25 cellular contexts compared by ENCODE assay signal in genomic region chr17:34151081-34151480, GRCh38.
"Had no signal": no experiment of that assay in that cellular context is flagged by ENCODE, and none has a peak within 500 bp of the region (broad histone marks: within the 10 kb centered on the region; RNA-seq: fewer than 3 reads in every experiment).

No MANE protein-coding gene starts in this region.

- H3K27me3 ChIP-seq: ovary had no signal

- H3K4me3 ChIP-seq: adrenal gland, heart right ventricle, left ventricle myocardium inferior, ovary, prostate gland, thyroid gland, upper lobe of right lung had no signal

- H3K4me1 ChIP-seq: adrenal gland, heart right ventricle, left ventricle myocardium inferior, prostate gland, thyroid gland, upper lobe of right lung had no signal

- DNase-seq: activated B cell treated with CpG ODN at 0.5 μM for 24 hours; activated CD4-positive, alpha-beta T cell treated with anti-CD3 and anti-CD28 coated beads for 36 hours; activated CD4-positive, alpha-beta T cell treated with anti-CD3 and anti-CD28 coated beads, Interleukin-2, amount 50 U/mL, for 4 hours; activated CD8-positive, alpha-beta memory T cell treated with anti-CD3 and anti-CD28 coated beads, Interleukin-2, amount 50 U/mL, for 48 hours; activated naive CD4-positive, alpha-beta T cell; activated T-cell treated with anti-CD3 and anti-CD28 coated beads, Interleukin-2, amount 50 U/mL, for 4 hours; adrenal gland; effector CD4-positive, alpha-beta T cell; heart right ventricle; immature natural killer cell; kidney glomerular epithelial cell; left ventricle myocardium inferior; mammary epithelial cell; midbrain; ovary; right cardiac atrium; stimulated activated CD4-positive, alpha-beta T cell treated with anti-CD3 and anti-CD28 coated beads, Interleukin-12 subunit alpha, Interleukin-12 subunit beta, amount 100 ng/mL, for 4 hours; stimulated activated CD4-positive, alpha-beta T cell treated with anti-CD3 and anti-CD28 coated beads, Interleukin-4, amount 100 ng/mL, for 4 hours; stimulated activated naive CD8-positive, alpha-beta T cell treated with anti-CD3 and anti-CD28 coated beads, Interleukin-15, Interleukin-2, amounts not matched to agents 100 U/mL and 50 U/mL, for 24 hours; T1000; thyroid gland; upper lobe of right lung had no signal

- ATAC-seq: activated CD4-positive, alpha-beta T cell treated with anti-CD3 and anti-CD28 coated beads for 36 hours; activated T-cell treated with anti-CD3 and anti-CD28 coated beads, Interleukin-2, amount 50 U/mL, for 4 hours; natural killer cell treated with Interleukin-12 subunit alpha and Interleukin-12 subunit beta and Interleukin-15 and Interleukin-18, amount 100 ng/mL, for 72 hours; right cardiac atrium; stimulated activated naive CD8-positive, alpha-beta T cell treated with anti-CD3 and anti-CD28 coated beads, Interleukin-15, Interleukin-2, amounts not matched to agents 100 U/mL and 50 U/mL, for 24 hours; upper lobe of right lung had no signal

- H3K9me3 ChIP-seq: adrenal gland, heart right ventricle, left ventricle myocardium inferior, neutrophil, ovary, prostate gland, thyroid gland, upper lobe of right lung had no signal

- H3K36me3 ChIP-seq: adrenal gland, heart right ventricle, left ventricle myocardium inferior, neutrophil, ovary, prostate gland, thyroid gland, upper lobe of right lung had no signal

- H3K27ac ChIP-seq: adrenal gland, heart right ventricle, left ventricle myocardium inferior, neutrophil, ovary, prostate gland, thyroid gland, upper lobe of right lung had no signal
